ENCODE assay signal across 11 cellular contexts in genomic region chr1:184747089-184747955, GRCh38. TPM values are rescaled to one million over a fixed set of nuclear protein-coding genes. Genes with fewer than 3 reads are reported as not detected.
DNase-seq lines count a peak whose midpoint lies in the region; ATAC-seq and TF ChIP-seq lines count a peak whose summit lies in the region.
"Had no signal": no experiment of that assay in that cellular context is flagged by ENCODE, and none has a peak within 500 bp of the region (broad histone marks: within the 10 kb centered on the region; RNA-seq: fewer than 3 reads in every experiment).

No MANE protein-coding gene starts in this region.

- intact Hi-C loops in cardiac septum (cut with DNase I) = no loop called here

- H3K36me3 ChIP-seq in CD4-positive, CD25-positive, alpha-beta regulatory T cell (ENCODE audit: control insufficient read depth, insufficient read depth, low read length) = no peaks in the 10 kb centered on the region
- H3K36me3 ChIP-seq in MG63 = peaks cover 7% of the 10 kb centered on the region
- no peaks in the 10 kb centered on the region for H3K36me3 ChIP-seq in GM23338 (ENCODE audit: insufficient read depth)

- H3K36me3 Mint-ChIP-seq in CD4-positive, CD25-positive, alpha-beta regulatory T cell = peaks cover 7% of the 10 kb centered on the region
- no peaks in the 10 kb centered on the region for H3K36me3 Mint-ChIP-seq in GM23338 (ENCODE audit: low read depth)

- peak overlapping the region; percentile 24 for H3K4me3 ChIP-seq in CD4-positive, CD25-positive, alpha-beta regulatory T cell (ENCODE audit: low read depth, low read length)
- H3K4me3 ChIP-seq in MG63 = no peak overlapping the region
- H3K4me3 ChIP-seq in GM23338 = no peak overlapping the region
- H3K4me3 ChIP-seq: body of pancreas had no signal

- CTCF ChIA-PET in RWPE1 (lab: Yijun Ruan, JAX) = no interaction called here

- no peaks in the 10 kb centered on the region for H3K27me3 ChIP-seq in CD4-positive, CD25-positive, alpha-beta regulatory T cell (ENCODE audit: control insufficient read depth, insufficient read depth, low read length)
- H3K27me3 ChIP-seq in MG63 (no peaks in the 10 kb centered on the region), GM23338 (ENCODE audit: insufficient read depth) (no peaks in the 10 kb centered on the region)
- H3K27me3 ChIP-seq: body of pancreas had no signal

- H3K9me2 ChIP-seq in GM23338 (ENCODE audit: insufficient read depth) = no peaks in the 10 kb centered on the region

- DNase-seq in CD4-positive, CD25-positive, alpha-beta regulatory T cell = no peak
- DNase-seq in NOMO-1 treated with DMSO at 0.1 percent for 48 hours (lab: John Stamatoyannopoulos, UW; ENCODE audit: unreplicated experiment) (peak; percentile 83), cardiac septum (ENCODE audit: low spot score) (no peak), RWPE1 (ENCODE audit: low spot score) (no peak), MG63 (no peak), GM23338 (ENCODE audit: low spot score) (no peak)
- DNase-seq: body of pancreas, NCI-H2227 treated with DMSO at 0.1 percent for 48 hours, occipital lobe had no signal

- peak overlapping the region in 2 of 4 donors; percentile 21 to 47 for H3K4me3 Mint-ChIP-seq in CD4-positive, CD25-positive, alpha-beta regulatory T cell
- no peak overlapping the region for H3K4me3 Mint-ChIP-seq in GM23338

- peak overlapping the region; percentile 25 to 91 (median 90) for H3K27ac Mint-ChIP-seq in CD4-positive, CD25-positive, alpha-beta regulatory T cell
- no peak overlapping the region for H3K27ac Mint-ChIP-seq in GM23338

- peaks cover 68% of the 10 kb centered on the region for H3K4me1 ChIP-seq in CD4-positive, CD25-positive, alpha-beta regulatory T cell (ENCODE audit: control insufficient read depth, insufficient read depth, low read length, poor library complexity, severe bottlenecking)
- 0 out of 2 replicates have a peak, but pooled peaks cover 5% of the 10 kb centered on the region for H3K4me1 ChIP-seq in GM23338 (ENCODE audit: insufficient read depth)

- POLR2A ChIA-PET in RWPE1 (lab: Yijun Ruan, JAX; ENCODE audit: low non-redundant PET) = no interaction called here

- H3K9me3 ChIP-seq in CD4-positive, CD25-positive, alpha-beta regulatory T cell (ENCODE audit: control insufficient read depth in 2 of 2, low read length in 2 of 2) = no peaks in the 10 kb centered on the region
- H3K9me3 ChIP-seq in MG63 = no peaks in the 10 kb centered on the region
- H3K9me3 ChIP-seq: body of pancreas had no signal

- no peaks in the 10 kb centered on the region for H3K79me2 ChIP-seq in GM23338 (replicated peaks; ENCODE audit: insufficient read depth)

- no peaks in the 10 kb centered on the region for H4K20me1 ChIP-seq in GM23338 (replicated peaks; ENCODE audit: insufficient read depth)

- no peak for ATAC-seq in CD4-positive, CD25-positive, alpha-beta regulatory T cell (ENCODE audit: low read depth in 2 of 2)
- peak; percentile 79 for ATAC-seq in GM19395 (IDR thresholded peaks at IDR 0.05; ENCODE audit: unreplicated experiment)
- ATAC-seq in HG03025 (IDR thresholded peaks at IDR 0.05; ENCODE audit: low FRiP score, unreplicated experiment) = peak; percentile 81
- no peak for ATAC-seq in GM23338
- ATAC-seq: body of pancreas had no signal

- H3K9me3 Mint-ChIP-seq in CD4-positive, CD25-positive, alpha-beta regulatory T cell = no peaks in the 10 kb centered on the region
- no peaks in the 10 kb centered on the region for H3K9me3 Mint-ChIP-seq in GM23338

- H3K27me3 Mint-ChIP-seq in CD4-positive, CD25-positive, alpha-beta regulatory T cell = no peaks in the 10 kb centered on the region
- no peaks in the 10 kb centered on the region for H3K27me3 Mint-ChIP-seq in GM23338 (ENCODE audit: insufficient read depth, low read depth, poor library complexity)

- H3F3A ChIP-seq in GM23338 (replicated peaks; ENCODE audit: low read depth) = no peaks in the 10 kb centered on the region

- H3K4me1 Mint-ChIP-seq in CD4-positive, CD25-positive, alpha-beta regulatory T cell = peaks cover 53 to 94% (median 68%) of the 10 kb centered on the region in 4 donors
- H3K4me1 Mint-ChIP-seq in GM23338 = peaks cover 2% of the 10 kb centered on the region; the same call in 1 of the 3 replicates

- TF ChIP-seq CTCF in RWPE1 (conservative IDR thresholded peaks at IDR 0.05; ENCODE audit: low read depth) (no peak), GM23338 (conservative IDR thresholded peaks at IDR 0.05; ENCODE audit: low read depth in 2 of 2) (no peak)

- no peak overlapping the region for H2AFZ ChIP-seq in GM23338

- H3K27ac ChIP-seq in CD4-positive, CD25-positive, alpha-beta regulatory T cell (ENCODE audit: insufficient read depth, low read length, poor library complexity, severe bottlenecking) = peak overlapping the region; percentile 85
- H3K27ac ChIP-seq in RWPE1 (no peak overlapping the region), GM23338 (ENCODE audit: low read depth) (no peak overlapping the region)

- no peak overlapping the region for H3K4me2 ChIP-seq in GM23338

TF ChIP-seq in GM23338, 12 proteins besides CTCF, POLR2A, EP300 and RAD21:
- no peak for TF ChIP-seq JUNB (IDR thresholded peaks at IDR 0.05; ENCODE audit: unreplicated experiment)

RNA-seq across cellular contexts. Expression of gene EDEM3, which starts 7.3 kb away (rescaled TPM):
- total RNA-seq in CD4-positive, CD25-positive, alpha-beta regulatory T cell = 38.5 TPM
- 10 to 100 TPM; 11.0 to 17.6 (median 15.6) TPM for polyA plus RNA-seq in CD4-positive, CD25-positive, alpha-beta regulatory T cell
- 18.5 TPM for total RNA-seq in cardiac septum
- 17.9 and 20.0 TPM in 2 replicates for total RNA-seq in MG63 (2014; rRNA removed; shearing (Covaris generic); ENCODE audit: low replicate concordance)
- total RNA-seq in GM23338 (2014; rRNA removed; shearing (Covaris generic)) = 11.5 and 13.6 TPM in 2 replicates
- 4.8 and 5.2 TPM in 2 replicates for polyA plus RNA-seq in GM23338 (2016; fragmentation: Nextera tagmentation; extraction: Ambion mirVana)

Comparison
In these comparisons a context has a peak if more than half of its experiments do, and no peak if none do; other contexts are left out.
1. ATAC-seq: peak in GM19395 (single experiment) and HG03025 (single experiment); none in CD4-positive, CD25-positive, alpha-beta regulatory T cell (0 of 2) and GM23338 (single experiment).